Comparison of ENCODE assay signal across 9 cellular contexts in the genomic region with DNA sequence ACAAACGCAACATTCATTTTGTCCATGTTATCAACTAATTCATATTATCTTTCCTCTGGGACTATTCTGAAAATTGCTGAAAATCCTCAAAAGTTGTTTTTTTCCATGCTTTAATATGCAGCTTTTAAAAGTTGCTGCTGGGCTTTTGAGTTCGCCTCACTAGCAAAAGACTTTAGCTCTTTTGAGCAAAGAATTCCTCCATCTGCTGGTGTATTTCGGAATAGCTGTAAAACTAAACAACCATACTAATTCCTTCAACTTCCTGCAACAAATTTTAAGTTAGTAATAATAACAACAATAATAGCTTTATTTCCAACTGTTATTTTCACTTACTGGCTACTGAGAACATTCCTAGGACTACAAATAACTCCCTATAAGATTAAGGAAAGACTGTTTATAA. TPM values are rescaled to one million over a fixed set of nuclear protein-coding genes. Genes with fewer than 3 reads are reported as not detected.
DNase-seq lines count a peak whose midpoint lies in the region; ATAC-seq, FAIRE-seq and TF ChIP-seq lines count a peak whose summit lies in the region.
"Had no signal": no experiment of that assay in that cellular context is flagged by ENCODE, and none has a peak within 500 bp of the region (broad histone marks: within the 10 kb centered on the region; RNA-seq: fewer than 3 reads in every experiment).

No MANE protein-coding gene starts in this region.

- TF ChIP-seq CTCF in dorsolateral prefrontal cortex (IDR thresholded peaks at IDR 0.05 in 54 of 56, conservative IDR thresholded peaks at IDR 0.05 in 2 of 56; ENCODE audit: low read depth in 1 of 56, partially characterized antibody in 56 of 56) (peak; percentile 34 to 77 (median 61)), osteocyte (IDR thresholded peaks at IDR 0.05) (peak; percentile 72), WTC11 (IDR thresholded peaks at IDR 0.05) (no peak)

- H3K27me3 ChIP-seq in dorsolateral prefrontal cortex, result peaks cover 0 to 43% (median 11%) of the 10 kb centered on the region in 45 donors

- intact Hi-C loops in dorsolateral prefrontal cortex (cut with DNase I), result no loop called here

- ATAC-seq in GM18870 (IDR thresholded peaks at IDR 0.05; ENCODE audit: unreplicated experiment) (no peak), HG03521 (IDR thresholded peaks at IDR 0.05; ENCODE audit: unreplicated experiment) (no peak), WTC11 (no peak)

- no peaks in the 10 kb centered on the region for H3K9me3 Mint-ChIP-seq in osteocyte (ENCODE audit: unreplicated experiment)
- no peaks in the 10 kb centered on the region for H3K9me3 Mint-ChIP-seq in WTC11
- H3K9me3 Mint-ChIP-seq: activated naive CD8-positive, alpha-beta T cell treated with anti-CD3 and anti-CD28 coated beads, Interleukin-2, amount 10 ng/mL, durations not matched to agents 7 days and 5 days had no signal

- H3K4me3 Mint-ChIP-seq in osteocyte (ENCODE audit: unreplicated experiment) (no peak overlapping the region), WTC11 (no peak overlapping the region)
- H3K4me3 Mint-ChIP-seq: activated naive CD8-positive, alpha-beta T cell treated with anti-CD3 and anti-CD28 coated beads, Interleukin-2, amount 10 ng/mL, durations not matched to agents 7 days and 5 days had no signal

- DNase-seq in NCI-H1694 (lab: John Stamatoyannopoulos, UW) (peak; percentile 35), dorsolateral prefrontal cortex (no peak), osteocyte (ENCODE audit: extremely low spot score, unreplicated experiment) (no peak), WTC11 (ENCODE audit: low spot score) (no peak), T-helper 1 cell (no peak)
- DNase-seq: activated naive CD8-positive, alpha-beta T cell treated with anti-CD3 and anti-CD28 coated beads, Interleukin-2, amount 10 ng/mL, durations not matched to agents 7 days and 5 days had no signal

- CTCF ChIA-PET in WTC11 (lab: Charles Lee), result interaction anchor here (0.7 to 2.1 kb wide), 7 partner anchors 14 to 299 kb away, joined by 3 to 20 read pairs (median 4); no protein-coding TSS in a partner anchor

- POLR2A ChIA-PET in WTC11 (lab: Charles Lee), result interaction anchor here (0.9 kb wide), 1 partner anchor 262 kb away, joined by 3 read pairs; no protein-coding TSS in a partner anchor

- peak; percentile 97 for FAIRE-seq in G401.6 (lab: Jason Lieb, UNC)

- H3K27me3 Mint-ChIP-seq in osteocyte (ENCODE audit: unreplicated experiment) (no peaks in the 10 kb centered on the region), WTC11 (ENCODE audit: low read depth) (no peaks in the 10 kb centered on the region)
- H3K27me3 Mint-ChIP-seq: activated naive CD8-positive, alpha-beta T cell treated with anti-CD3 and anti-CD28 coated beads, Interleukin-2, amount 10 ng/mL, durations not matched to agents 7 days and 5 days had no signal

- H3K27ac ChIP-seq in dorsolateral prefrontal cortex, result no peak overlapping the region

- H3K4me3 ChIP-seq in dorsolateral prefrontal cortex, result no peak overlapping the region

- H3K36me3 Mint-ChIP-seq in osteocyte (ENCODE audit: unreplicated experiment), result peaks cover 1% of the 10 kb centered on the region
- H3K36me3 Mint-ChIP-seq in WTC11, result peaks cover 41% of the 10 kb centered on the region

- no peak overlapping the region for H3K27ac Mint-ChIP-seq in osteocyte (ENCODE audit: unreplicated experiment)
- H3K27ac Mint-ChIP-seq in WTC11, result no peak overlapping the region
- H3K27ac Mint-ChIP-seq: activated naive CD8-positive, alpha-beta T cell treated with anti-CD3 and anti-CD28 coated beads, Interleukin-2, amount 10 ng/mL, durations not matched to agents 7 days and 5 days had no signal

- no peaks in the 10 kb centered on the region for H3K4me1 Mint-ChIP-seq in osteocyte (ENCODE audit: unreplicated experiment)
- H3K4me1 Mint-ChIP-seq in WTC11, result no peaks in the 10 kb centered on the region
- H3K4me1 Mint-ChIP-seq: activated naive CD8-positive, alpha-beta T cell treated with anti-CD3 and anti-CD28 coated beads, Interleukin-2, amount 10 ng/mL, durations not matched to agents 7 days and 5 days had no signal

TF ChIP-seq in WTC11, 78 proteins besides CTCF, POLR2A, EP300 and RAD21:
- TF ChIP-seq ZNF317 (CRISPR knock-in tag; IDR thresholded peaks at IDR 0.05; ENCODE audit: borderline replicate concordance, low read depth) (no peak), ZNF138 (CRISPR knock-in tag; conservative IDR thresholded peaks at IDR 0.05) (no peak), NR2C2 (CRISPR knock-in tag; IDR thresholded peaks at IDR 0.05) (no peak), CBFB (CRISPR knock-in tag; IDR thresholded peaks at IDR 0.05; ENCODE audit: low read depth) (no peak), KAT7 (CRISPR knock-in tag; IDR thresholded peaks at IDR 0.05; ENCODE audit: borderline replicate concordance) (no peak)
- TF ChIP-seq, protein P1, sequence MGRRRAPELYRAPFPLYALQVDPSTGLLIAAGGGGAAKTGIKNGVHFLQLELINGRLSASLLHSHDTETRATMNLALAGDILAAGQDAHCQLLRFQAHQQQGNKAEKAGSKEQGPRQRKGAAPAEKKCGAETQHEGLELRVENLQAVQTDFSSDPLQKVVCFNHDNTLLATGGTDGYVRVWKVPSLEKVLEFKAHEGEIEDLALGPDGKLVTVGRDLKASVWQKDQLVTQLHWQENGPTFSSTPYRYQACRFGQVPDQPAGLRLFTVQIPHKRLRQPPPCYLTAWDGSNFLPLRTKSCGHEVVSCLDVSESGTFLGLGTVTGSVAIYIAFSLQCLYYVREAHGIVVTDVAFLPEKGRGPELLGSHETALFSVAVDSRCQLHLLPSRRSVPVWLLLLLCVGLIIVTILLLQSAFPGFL (CRISPR knock-in tag; IDR thresholded peaks at IDR 0.05; ENCODE audit: borderline replicate concordance), result no peak
- TF ChIP-seq, protein P2, sequence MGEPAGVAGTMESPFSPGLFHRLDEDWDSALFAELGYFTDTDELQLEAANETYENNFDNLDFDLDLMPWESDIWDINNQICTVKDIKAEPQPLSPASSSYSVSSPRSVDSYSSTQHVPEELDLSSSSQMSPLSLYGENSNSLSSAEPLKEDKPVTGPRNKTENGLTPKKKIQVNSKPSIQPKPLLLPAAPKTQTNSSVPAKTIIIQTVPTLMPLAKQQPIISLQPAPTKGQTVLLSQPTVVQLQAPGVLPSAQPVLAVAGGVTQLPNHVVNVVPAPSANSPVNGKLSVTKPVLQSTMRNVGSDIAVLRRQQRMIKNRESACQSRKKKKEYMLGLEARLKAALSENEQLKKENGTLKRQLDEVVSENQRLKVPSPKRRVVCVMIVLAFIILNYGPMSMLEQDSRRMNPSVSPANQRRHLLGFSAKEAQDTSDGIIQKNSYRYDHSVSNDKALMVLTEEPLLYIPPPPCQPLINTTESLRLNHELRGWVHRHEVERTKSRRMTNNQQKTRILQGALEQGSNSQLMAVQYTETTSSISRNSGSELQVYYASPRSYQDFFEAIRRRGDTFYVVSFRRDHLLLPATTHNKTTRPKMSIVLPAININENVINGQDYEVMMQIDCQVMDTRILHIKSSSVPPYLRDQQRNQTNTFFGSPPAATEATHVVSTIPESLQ (CRISPR knock-in tag; IDR thresholded peaks at IDR 0.05), result no peak
- TF ChIP-seq, protein P3, sequence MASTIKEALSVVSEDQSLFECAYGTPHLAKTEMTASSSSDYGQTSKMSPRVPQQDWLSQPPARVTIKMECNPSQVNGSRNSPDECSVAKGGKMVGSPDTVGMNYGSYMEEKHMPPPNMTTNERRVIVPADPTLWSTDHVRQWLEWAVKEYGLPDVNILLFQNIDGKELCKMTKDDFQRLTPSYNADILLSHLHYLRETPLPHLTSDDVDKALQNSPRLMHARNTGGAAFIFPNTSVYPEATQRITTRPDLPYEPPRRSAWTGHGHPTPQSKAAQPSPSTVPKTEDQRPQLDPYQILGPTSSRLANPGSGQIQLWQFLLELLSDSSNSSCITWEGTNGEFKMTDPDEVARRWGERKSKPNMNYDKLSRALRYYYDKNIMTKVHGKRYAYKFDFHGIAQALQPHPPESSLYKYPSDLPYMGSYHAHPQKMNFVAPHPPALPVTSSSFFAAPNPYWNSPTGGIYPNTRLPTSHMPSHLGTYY (CRISPR knock-in tag; IDR thresholded peaks at IDR 0.05), result no peak
- TF ChIP-seq, protein P4, sequence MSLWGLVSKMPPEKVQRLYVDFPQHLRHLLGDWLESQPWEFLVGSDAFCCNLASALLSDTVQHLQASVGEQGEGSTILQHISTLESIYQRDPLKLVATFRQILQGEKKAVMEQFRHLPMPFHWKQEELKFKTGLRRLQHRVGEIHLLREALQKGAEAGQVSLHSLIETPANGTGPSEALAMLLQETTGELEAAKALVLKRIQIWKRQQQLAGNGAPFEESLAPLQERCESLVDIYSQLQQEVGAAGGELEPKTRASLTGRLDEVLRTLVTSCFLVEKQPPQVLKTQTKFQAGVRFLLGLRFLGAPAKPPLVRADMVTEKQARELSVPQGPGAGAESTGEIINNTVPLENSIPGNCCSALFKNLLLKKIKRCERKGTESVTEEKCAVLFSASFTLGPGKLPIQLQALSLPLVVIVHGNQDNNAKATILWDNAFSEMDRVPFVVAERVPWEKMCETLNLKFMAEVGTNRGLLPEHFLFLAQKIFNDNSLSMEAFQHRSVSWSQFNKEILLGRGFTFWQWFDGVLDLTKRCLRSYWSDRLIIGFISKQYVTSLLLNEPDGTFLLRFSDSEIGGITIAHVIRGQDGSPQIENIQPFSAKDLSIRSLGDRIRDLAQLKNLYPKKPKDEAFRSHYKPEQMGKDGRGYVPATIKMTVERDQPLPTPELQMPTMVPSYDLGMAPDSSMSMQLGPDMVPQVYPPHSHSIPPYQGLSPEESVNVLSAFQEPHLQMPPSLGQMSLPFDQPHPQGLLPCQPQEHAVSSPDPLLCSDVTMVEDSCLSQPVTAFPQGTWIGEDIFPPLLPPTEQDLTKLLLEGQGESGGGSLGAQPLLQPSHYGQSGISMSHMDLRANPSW (CRISPR knock-in tag; conservative IDR thresholded peaks at IDR 0.05; ENCODE audit: low read depth), result no peak

RNA-seq across cellular contexts. Expression of a gene that starts 14.2 kb away (rescaled TPM):
- 10 to 100 TPM; 20.9 to 39.4 (median 29.9) TPM for total RNA-seq in dorsolateral prefrontal cortex
- total RNA-seq in osteocyte, result 13.5 and 14.0 TPM in 2 replicates
- total RNA-seq in WTC11 (2021), result 34.0 to 34.3 TPM (median 34.0 TPM) in 3 replicates
